12 cellular contexts compared by ENCODE assay signal in genomic region chr5:79800979-79801827, GRCh38.
DNase-seq lines count a peak whose midpoint lies in the region; ATAC-seq, FAIRE-seq and TF ChIP-seq lines count a peak whose summit lies in the region.
"Had no signal": no experiment of that assay in that cellular context is flagged by ENCODE, and none has a peak within 500 bp of the region (broad histone marks: within the 10 kb centered on the region; RNA-seq: fewer than 3 reads in every experiment).

No MANE protein-coding gene starts in this region.

- no peak for TF ChIP-seq RAD21 in A549 (conservative IDR thresholded peaks at IDR 0.05 in 1 of 2, IDR thresholded peaks at IDR 0.05 in 1 of 2)

- WGBS in A549 (ENCODE audit: missing lambda C conversion rate), result 84% methylated on average over 8 of the region's 8 CpGs

- no peak for TF ChIP-seq CTCF in A549 (IDR thresholded peaks at IDR 0.05)
- TF ChIP-seq CTCF in fibroblast of mammary gland (conservative IDR thresholded peaks at IDR 0.05; ENCODE audit: control insufficient read depth, insufficient read depth, low read depth, low read length), result no peak

- H3K27ac ChIP-seq in A549, result no peak overlapping the region
- H3K27ac ChIP-seq: right atrium auricular region had no signal

- peak in 1 of 2 experiments; percentile 6 for DNase-seq in A549 (ENCODE audit: low read depth in 1 of 2, low spot score in 1 of 2)
- peak; percentile 14 for DNase-seq in EL
- DNase-seq in NOMO-1 treated with dmso at 0.1 percent for 144 hours (lab: John Stamatoyannopoulos, UW; ENCODE audit: unreplicated experiment), result peak; percentile 34
- DNase-seq in fibroblast of mammary gland (ENCODE audit: low read depth), result peak; percentile 13
- DNase-seq in 8988T, result no peak
- DNase-seq in midbrain (lab: John Stamatoyannopoulos, UW), result no peak
- DNase-seq in NCI-H524 treated with DMSO at 0.1 percent for 48 hours (lab: John Stamatoyannopoulos, UW), result no peak
- DNase-seq: activated B cell treated with CpG ODN at 0.5 μM for 24 hours, amniotic stem cell, Caco-2 had no signal

- POLR2A ChIA-PET in A549 (lab: Yijun Ruan, JAX), result no interaction called here

- FAIRE-seq in A549 (lab: Jason Lieb, UNC), result no peak

- CTCF ChIA-PET in A549 (lab: Yijun Ruan, JAX), result no interaction called here

- no peak for TF ChIP-seq POLR2A in A549 (IDR thresholded peaks at IDR 0.05; ENCODE audit: low read length)

- H3K4me2 ChIP-seq in A549, result peak overlapping the region; percentile 15; the same call in 2 of the 3 replicates

- TF ChIP-seq EP300 in A549 (IDR thresholded peaks at IDR 0.05), result no peak

- no peaks in the 10 kb centered on the region for H3K9me3 ChIP-seq in A549
- H3K9me3 ChIP-seq: Caco-2, right atrium auricular region had no signal

- H3K4me3 ChIP-seq in A549 (no peak overlapping the region), fibroblast of mammary gland (ENCODE audit: control insufficient read depth, low read depth, low read length) (no peak overlapping the region)
- H3K4me3 ChIP-seq: right atrium auricular region had no signal

- ATAC-seq in A549 (no peak), GM18868 (IDR thresholded peaks at IDR 0.05; ENCODE audit: unreplicated experiment) (no peak)

- no peaks in the 10 kb centered on the region for H3K4me1 ChIP-seq in A549
- H3K4me1 ChIP-seq: Caco-2 had no signal

TF ChIP-seq in A549, 52 proteins besides CTCF, POLR2A, EP300 and RAD21:
- TF ChIP-seq CEBPB (IDR thresholded peaks at IDR 0.05), result no peak
- no peak for TF ChIP-seq CBX8 (IDR thresholded peaks at IDR 0.05)
- no peak for TF ChIP-seq ESRRA (IDR thresholded peaks at IDR 0.05; ENCODE audit: borderline replicate concordance, low read length)
- TF ChIP-seq JUNB (IDR thresholded peaks at IDR 0.05), result no peak
- no peak for TF ChIP-seq TFCP2L1 (CRISPR knock-in tag; IDR thresholded peaks at IDR 0.05)
- TF ChIP-seq RNF2 (IDR thresholded peaks at IDR 0.05; ENCODE audit: borderline replicate concordance, low read depth), result no peak
- TF ChIP-seq FOSL2 (IDR thresholded peaks at IDR 0.05), result no peak
- no peak for TF ChIP-seq FOSL2 (CRISPR knock-in tag; IDR thresholded peaks at IDR 0.05)
- TF ChIP-seq HDAC2 (IDR thresholded peaks at IDR 0.05), result no peak
- TF ChIP-seq HES2 (IDR thresholded peaks at IDR 0.05), result no peak
- TF ChIP-seq SREBF2 (IDR thresholded peaks at IDR 0.05), result no peak
- no peak for TF ChIP-seq ZNF302 (CRISPR knock-in tag; IDR thresholded peaks at IDR 0.05)
- TF ChIP-seq NFE2L2 (conservative IDR thresholded peaks at IDR 0.05; ENCODE audit: low read length), result no peak

Comparison
In these comparisons a context has a peak if more than half of its experiments do, and no peak if none do; other contexts are left out.
1. DNase-seq: peak in EL (single experiment), NOMO-1 treated with dmso at 0.1 percent for 144 hours (single experiment) and fibroblast of mammary gland (single experiment); none in 8988T (single experiment), midbrain (single experiment) and NCI-H524 treated with DMSO at 0.1 percent for 48 hours (single experiment).